In the genomic region with DNA sequence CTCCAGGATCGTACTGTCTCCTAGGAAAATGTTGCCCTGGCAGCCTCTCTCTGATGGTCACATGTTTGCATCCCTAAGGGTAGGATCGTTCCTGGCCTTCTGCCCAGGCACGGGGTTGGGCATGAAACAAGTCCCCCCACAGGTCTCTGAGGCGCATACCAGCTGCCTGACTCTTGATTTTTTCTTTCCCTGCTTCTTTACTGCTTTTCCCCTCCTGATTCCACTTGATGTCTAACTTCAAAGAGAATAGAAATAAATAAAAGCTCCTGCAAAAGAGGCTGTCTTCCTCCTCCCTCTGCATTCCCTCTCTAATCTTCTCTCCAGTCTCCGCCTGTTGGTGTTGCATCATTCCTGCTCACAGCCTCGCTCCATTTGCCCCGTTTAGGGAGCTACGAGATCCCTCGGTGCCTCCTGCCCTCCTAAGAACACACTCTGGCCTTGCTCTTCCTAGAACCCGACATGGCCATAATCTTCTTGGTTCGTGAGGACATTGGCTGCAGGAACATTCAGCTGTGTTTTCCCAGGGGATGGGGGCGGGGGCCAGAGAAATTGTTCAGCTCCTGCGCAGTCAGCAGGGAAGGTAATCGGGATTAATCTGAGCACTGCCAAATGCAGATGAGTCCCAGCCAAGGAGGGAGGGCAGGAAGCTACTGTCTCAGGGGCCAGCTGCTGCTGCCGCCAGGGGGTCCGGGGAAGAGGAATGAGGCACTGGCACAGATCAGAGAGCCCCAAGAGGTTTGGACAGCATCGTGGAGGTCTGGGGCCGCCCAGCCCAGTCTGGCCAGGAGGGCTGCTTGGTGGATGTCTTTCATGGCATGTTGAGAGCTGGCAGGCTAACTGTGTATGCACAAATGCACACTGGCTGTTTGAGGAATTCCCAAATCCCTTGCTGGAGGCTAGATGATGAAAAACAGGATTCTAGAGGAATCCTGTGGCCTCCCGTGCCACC, we compare ENCODE assay signal across 8 cellular contexts. TPM values are rescaled to one million over a fixed set of nuclear protein-coding genes. Genes with fewer than 3 reads are reported as not detected.
DNase-seq lines count a peak whose midpoint lies in the region; ATAC-seq and TF ChIP-seq lines count a peak whose summit lies in the region.

No MANE protein-coding gene starts in this region.

- TF ChIP-seq POLR2A in GM18505 (IDR thresholded peaks at IDR 0.05; ENCODE audit: borderline replicate concordance, extremely low read depth, insufficient read depth, insufficient read length), result no peak

- no peak for TF ChIP-seq RAD21 in Ishikawa (IDR thresholded peaks at IDR 0.05; ENCODE audit: low read depth)

- peaks cover 70% of the 10 kb centered on the region for H3K4me1 ChIP-seq in adipocyte (ENCODE audit: control insufficient read depth, insufficient read depth, low read length)
- peaks cover 2% of the 10 kb centered on the region for H3K4me1 ChIP-seq in right cardiac atrium (ENCODE audit: control insufficient read depth, insufficient read depth, low read length)
- H3K4me1 ChIP-seq in psoas muscle, result no peaks in the 10 kb centered on the region

- no peak for TF ChIP-seq CTCF in psoas muscle (IDR thresholded peaks at IDR 0.05)

- H3K36me3 ChIP-seq in adipocyte (ENCODE audit: control insufficient read depth, insufficient read depth, low read length, severe bottlenecking) (no peaks in the 10 kb centered on the region), psoas muscle (ENCODE audit: insufficient read depth in 1 of 2, low read depth in 1 of 2) (no peaks in the 10 kb centered on the region)

- DNase-seq in adipocyte (ENCODE audit: low read depth), result peak; percentile 78
- DNase-seq in right cardiac atrium, result peak; percentile 69 to 89 (median 84)
- DNase-seq in psoas muscle, result peak; percentile 50 to 73
- no peak for DNase-seq in stimulated activated CD4-positive, alpha-beta T cell treated with anti-CD3 and anti-CD28 coated beads, Interleukin-2, amount 100 ng/mL, for 24 hours
- DNase-seq in SKM-1 treated with dmso at 0.1 percent for 144 hours (lab: John Stamatoyannopoulos, UW; ENCODE audit: unreplicated experiment), result no peak

- peak; percentile 66 to 82 for ATAC-seq in right cardiac atrium
- peak in 3 of 4 donors; percentile 48 to 65 (median 54) for ATAC-seq in psoas muscle
- no peak for ATAC-seq in HG03097 (IDR thresholded peaks at IDR 0.05; ENCODE audit: low FRiP score, unreplicated experiment)
- no peak for ATAC-seq in GM18505 (IDR thresholded peaks at IDR 0.05; ENCODE audit: unreplicated experiment)

- H3K4me3 ChIP-seq in adipocyte (ENCODE audit: low read length) (peak overlapping the region; percentile 72), right cardiac atrium (ENCODE audit: low read length) (no peak overlapping the region), psoas muscle (no peak overlapping the region)

- intact Hi-C loops in right cardiac atrium (cut with DNase I) (no loop called here), psoas muscle (cut with DNase I) (no loop called here)

- WGBS in right cardiac atrium, result 13% methylated on average over 19 of the region's 19 CpGs
- WGBS in psoas muscle, 3 donors, result 11 to 13% (median 12%) methylated on average over 19 of the region's 19 CpGs

- no peaks in the 10 kb centered on the region for H3K9me3 ChIP-seq in adipocyte (ENCODE audit: control insufficient read depth, low read length)
- H3K9me3 ChIP-seq in right cardiac atrium (ENCODE audit: control insufficient read depth, low read length), result no peaks in the 10 kb centered on the region
- no peaks in the 10 kb centered on the region for H3K9me3 ChIP-seq in psoas muscle

- H3K27me3 ChIP-seq in adipocyte (replicated peaks; ENCODE audit: control insufficient read depth, insufficient read depth, low read length) (no peaks in the 10 kb centered on the region), right cardiac atrium (ENCODE audit: control insufficient read depth, insufficient read depth) (no peaks in the 10 kb centered on the region), psoas muscle (ENCODE audit: insufficient read depth in 3 of 3, low read length in 2 of 3) (peaks cover 0 to 49% (median 10%) of the 10 kb centered on the region in 3 donors)

- H3K9ac ChIP-seq in adipocyte (ENCODE audit: low read length), result peak overlapping the region; percentile 85

- no peak for TF ChIP-seq EP300 in Ishikawa (IDR thresholded peaks at IDR 0.05; ENCODE audit: borderline replicate concordance)

- H3K27ac ChIP-seq in right cardiac atrium (ENCODE audit: low read length) (peak overlapping the region; percentile 2), psoas muscle (no peak overlapping the region)

TF ChIP-seq in Ishikawa, 13 proteins besides CTCF, POLR2A, EP300 and RAD21:
- TF ChIP-seq EGR1 (IDR thresholded peaks at IDR 0.05) (no peak), TCF12 (IDR thresholded peaks at IDR 0.05; ENCODE audit: low read depth) (no peak), YY1 (IDR thresholded peaks at IDR 0.05; ENCODE audit: low read depth) (no peak), TEAD4 (IDR thresholded peaks at IDR 0.05) (0 out of 2 replicates have a peak, but pooled peaks have one; percentile 23), ZBTB7A (IDR thresholded peaks at IDR 0.05; ENCODE audit: low read depth) (no peak), NFIC (IDR thresholded peaks at IDR 0.05) (peak; percentile 63), CREB1 (IDR thresholded peaks at IDR 0.05; ENCODE audit: low read depth) (no peak), TAF1 (IDR thresholded peaks at IDR 0.05; ENCODE audit: low read depth) (no peak), FOXM1 (IDR thresholded peaks at IDR 0.05; ENCODE audit: borderline replicate concordance, low read depth) (no peak), CEBPB (IDR thresholded peaks at IDR 0.05) (peak; percentile 71)
- TF ChIP-seq, protein P1, sequence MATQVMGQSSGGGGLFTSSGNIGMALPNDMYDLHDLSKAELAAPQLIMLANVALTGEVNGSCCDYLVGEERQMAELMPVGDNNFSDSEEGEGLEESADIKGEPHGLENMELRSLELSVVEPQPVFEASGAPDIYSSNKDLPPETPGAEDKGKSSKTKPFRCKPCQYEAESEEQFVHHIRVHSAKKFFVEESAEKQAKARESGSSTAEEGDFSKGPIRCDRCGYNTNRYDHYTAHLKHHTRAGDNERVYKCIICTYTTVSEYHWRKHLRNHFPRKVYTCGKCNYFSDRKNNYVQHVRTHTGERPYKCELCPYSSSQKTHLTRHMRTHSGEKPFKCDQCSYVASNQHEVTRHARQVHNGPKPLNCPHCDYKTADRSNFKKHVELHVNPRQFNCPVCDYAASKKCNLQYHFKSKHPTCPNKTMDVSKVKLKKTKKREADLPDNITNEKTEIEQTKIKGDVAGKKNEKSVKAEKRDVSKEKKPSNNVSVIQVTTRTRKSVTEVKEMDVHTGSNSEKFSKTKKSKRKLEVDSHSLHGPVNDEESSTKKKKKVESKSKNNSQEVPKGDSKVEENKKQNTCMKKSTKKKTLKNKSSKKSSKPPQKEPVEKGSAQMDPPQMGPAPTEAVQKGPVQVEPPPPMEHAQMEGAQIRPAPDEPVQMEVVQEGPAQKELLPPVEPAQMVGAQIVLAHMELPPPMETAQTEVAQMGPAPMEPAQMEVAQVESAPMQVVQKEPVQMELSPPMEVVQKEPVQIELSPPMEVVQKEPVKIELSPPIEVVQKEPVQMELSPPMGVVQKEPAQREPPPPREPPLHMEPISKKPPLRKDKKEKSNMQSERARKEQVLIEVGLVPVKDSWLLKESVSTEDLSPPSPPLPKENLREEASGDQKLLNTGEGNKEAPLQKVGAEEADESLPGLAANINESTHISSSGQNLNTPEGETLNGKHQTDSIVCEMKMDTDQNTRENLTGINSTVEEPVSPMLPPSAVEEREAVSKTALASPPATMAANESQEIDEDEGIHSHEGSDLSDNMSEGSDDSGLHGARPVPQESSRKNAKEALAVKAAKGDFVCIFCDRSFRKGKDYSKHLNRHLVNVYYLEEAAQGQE (IDR thresholded peaks at IDR 0.05; ENCODE audit: low read depth), result no peak
- TF ChIP-seq, protein P2, sequence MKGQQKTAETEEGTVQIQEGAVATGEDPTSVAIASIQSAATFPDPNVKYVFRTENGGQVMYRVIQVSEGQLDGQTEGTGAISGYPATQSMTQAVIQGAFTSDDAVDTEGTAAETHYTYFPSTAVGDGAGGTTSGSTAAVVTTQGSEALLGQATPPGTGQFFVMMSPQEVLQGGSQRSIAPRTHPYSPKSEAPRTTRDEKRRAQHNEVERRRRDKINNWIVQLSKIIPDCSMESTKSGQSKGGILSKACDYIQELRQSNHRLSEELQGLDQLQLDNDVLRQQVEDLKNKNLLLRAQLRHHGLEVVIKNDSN (IDR thresholded peaks at IDR 0.05), result peak; percentile 54
- TF ChIP-seq, protein P3, sequence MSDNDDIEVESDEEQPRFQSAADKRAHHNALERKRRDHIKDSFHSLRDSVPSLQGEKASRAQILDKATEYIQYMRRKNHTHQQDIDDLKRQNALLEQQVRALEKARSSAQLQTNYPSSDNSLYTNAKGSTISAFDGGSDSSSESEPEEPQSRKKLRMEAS (IDR thresholded peaks at IDR 0.05), result peak; percentile 42; the same call in 1 of the 2 replicates

RNA-seq across cellular contexts. Expression of a gene that starts 26.1 kb away (rescaled TPM):
- total RNA-seq in right cardiac atrium (1 to 10 TPM in 1 of 4 donors, under 1 TPM in 2, not detected in 1; 0.15 to 4.8 (median 0.17) TPM), psoas muscle (under 1 TPM; 0.15 to 0.69 (median 0.31) TPM)
- polyA plus RNA-seq in right cardiac atrium (1.4 TPM), psoas muscle (under 1 TPM; 0.08 to 0.78 (median 0.12) TPM)

Comparison
In these comparisons a context has a peak if more than half of its experiments do, and no peak if none do; other contexts are left out.
1. DNase-seq: peak in adipocyte (single experiment), right cardiac atrium (3 of 3) and psoas muscle (2 of 2); none in stimulated activated CD4-positive, alpha-beta T cell treated with anti-CD3 and anti-CD28 coated beads, Interleukin-2, amount 100 ng/mL, for 24 hours (0 of 2) and SKM-1 treated with dmso at 0.1 percent for 144 hours (single experiment).
2. ATAC-seq: peak in right cardiac atrium (2 of 2) and psoas muscle (3 of 4); none in HG03097 (single experiment) and GM18505 (single experiment).